In genomic region chr14:68476212-68476964, GRCh38 we compare ENCODE assay signal across 9 cellular contexts.
DNase-seq lines count a peak whose midpoint lies in the region; ATAC-seq and TF ChIP-seq lines count a peak whose summit lies in the region.
"Had no signal": no experiment of that assay in that cellular context is flagged by ENCODE, and none has a peak within 500 bp of the region (broad histone marks: within the 10 kb centered on the region; RNA-seq: fewer than 3 reads in every experiment).

No MANE protein-coding gene starts in this region.

- H3K9me3 Mint-ChIP-seq in activated T-helper 1 cell treated with anti-CD3 and anti-CD28 coated beads, Interleukin-12 subunit alpha, Interleukin-12 subunit beta, Interleukin-2, Interleukin-4 antibody, amounts not matched to agents 30 ng/mL and 10 ng/mL and 1 ng/mL, durations not matched to agents 14 hours and 24 hours and 36 hours: no peaks in the 10 kb centered on the region

- no peak overlapping the region for H3K4me3 Mint-ChIP-seq in activated T-helper 1 cell treated with anti-CD3 and anti-CD28 coated beads, Interleukin-12 subunit alpha, Interleukin-12 subunit beta, Interleukin-2, Interleukin-4 antibody, amounts not matched to agents 30 ng/mL and 10 ng/mL and 1 ng/mL, durations not matched to agents 14 hours and 24 hours and 36 hours

- no peaks in the 10 kb centered on the region for H3K4me1 Mint-ChIP-seq in activated T-helper 1 cell treated with anti-CD3 and anti-CD28 coated beads, Interleukin-12 subunit alpha, Interleukin-12 subunit beta, Interleukin-2, Interleukin-4 antibody, amounts not matched to agents 30 ng/mL and 10 ng/mL and 1 ng/mL, durations not matched to agents 14 hours and 24 hours and 36 hours (ENCODE audit: low read depth)

- DNase-seq in foreskin fibroblast (peak; percentile 94 to 97), pons (ENCODE audit: low spot score) (peak; percentile 86), NCI-H510A (lab: John Stamatoyannopoulos, UW) (no peak), DMS53 treated with DMSO at 0.1 percent for 48 hours (lab: John Stamatoyannopoulos, UW; ENCODE audit: unreplicated experiment) (no peak)
- DNase-seq in activated T-helper 1 cell treated with anti-CD3 and anti-CD28 coated beads, Interleukin-12 subunit alpha, Interleukin-12 subunit beta, Interleukin-2, Interleukin-4 antibody, amounts not matched to agents 30 ng/mL and 10 ng/mL and 1 ng/mL, durations not matched to agents 14 hours and 24 hours and 36 hours (ENCODE audit: low spot score): no peak

- peak; percentile 76 for ATAC-seq in GM18858 (IDR thresholded peaks at IDR 0.05; ENCODE audit: unreplicated experiment)
- ATAC-seq in HG02884 (IDR thresholded peaks at IDR 0.05; ENCODE audit: unreplicated experiment): peak; percentile 90

- no peaks in the 10 kb centered on the region for H3K36me3 Mint-ChIP-seq in activated T-helper 1 cell treated with anti-CD3 and anti-CD28 coated beads, Interleukin-12 subunit alpha, Interleukin-12 subunit beta, Interleukin-2, Interleukin-4 antibody, amounts not matched to agents 30 ng/mL and 10 ng/mL and 1 ng/mL, durations not matched to agents 14 hours and 24 hours and 36 hours (ENCODE audit: low read depth)

- no peak overlapping the region for H3K4me3 ChIP-seq in foreskin fibroblast (ENCODE audit: low read depth in 1 of 2, low read length in 2 of 2)
- H3K4me3 ChIP-seq: thoracic aorta had no signal

- peaks cover 2% of the 10 kb centered on the region for H3K27me3 Mint-ChIP-seq in activated T-helper 1 cell treated with anti-CD3 and anti-CD28 coated beads, Interleukin-12 subunit alpha, Interleukin-12 subunit beta, Interleukin-2, Interleukin-4 antibody, amounts not matched to agents 30 ng/mL and 10 ng/mL and 1 ng/mL, durations not matched to agents 14 hours and 24 hours and 36 hours (ENCODE audit: insufficient read depth)

- TF ChIP-seq CTCF in foreskin fibroblast (IDR thresholded peaks at IDR 0.05; ENCODE audit: low read depth, low read length): no peak

- intact Hi-C loops in activated T-helper 1 cell treated with anti-CD3 and anti-CD28 coated beads, Interleukin-12 subunit alpha, Interleukin-12 subunit beta, Interleukin-2, Interleukin-4 antibody, amounts not matched to agents 30 ng/mL and 10 ng/mL and 1 ng/mL, durations not matched to agents 14 hours and 24 hours and 36 hours (cut with micrococcal nuclease): no loop called here

- TF ChIP-seq POLR2A in Raji (IDR thresholded peaks at IDR 0.05; ENCODE audit: insufficient read depth, low read depth, low read length): 0 out of 2 replicates have a peak, but pooled peaks have one; percentile 15

- H3K27ac Mint-ChIP-seq in activated T-helper 1 cell treated with anti-CD3 and anti-CD28 coated beads, Interleukin-12 subunit alpha, Interleukin-12 subunit beta, Interleukin-2, Interleukin-4 antibody, amounts not matched to agents 30 ng/mL and 10 ng/mL and 1 ng/mL, durations not matched to agents 14 hours and 24 hours and 36 hours: no peak overlapping the region

Comparison
In these comparisons a context has a peak if more than half of its experiments do, and no peak if none do; other contexts are left out.
1. DNase-seq: peak in foreskin fibroblast (2 of 2) and pons (single experiment); none in NCI-H510A (single experiment), DMS53 treated with DMSO at 0.1 percent for 48 hours (single experiment) and activated T-helper 1 cell treated with anti-CD3 and anti-CD28 coated beads, Interleukin-12 subunit alpha, Interleukin-12 subunit beta, Interleukin-2, Interleukin-4 antibody, amounts not matched to agents 30 ng/mL and 10 ng/mL and 1 ng/mL, durations not matched to agents 14 hours and 24 hours and 36 hours (single experiment).